Comparison of ENCODE assay signal across 18 cellular contexts in the genomic region with DNA sequence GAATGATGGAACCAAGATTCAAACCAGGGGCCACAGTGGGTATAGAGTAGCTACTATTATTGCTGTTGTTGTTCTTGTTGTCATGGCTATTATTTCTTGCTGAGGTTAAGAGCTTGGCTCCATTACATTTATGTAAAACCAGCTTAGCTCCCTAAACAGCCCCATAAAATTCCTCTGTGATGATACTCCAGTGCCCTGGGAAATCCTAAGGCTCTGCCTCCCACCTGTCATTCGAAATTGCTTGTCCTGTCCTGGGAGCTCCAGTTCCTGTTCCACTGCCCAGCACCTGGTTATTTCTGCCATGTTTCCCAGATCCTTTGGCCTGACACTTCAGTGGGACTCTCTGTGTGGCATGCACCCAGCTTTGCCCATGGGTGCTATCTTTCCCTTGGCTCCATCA. TPM values are rescaled to one million over a fixed set of nuclear protein-coding genes. Genes with fewer than 3 reads are reported as not detected.
DNase-seq lines count a peak whose midpoint lies in the region; ATAC-seq and TF ChIP-seq lines count a peak whose summit lies in the region.
"Had no signal": no experiment of that assay in that cellular context is flagged by ENCODE, and none has a peak within 500 bp of the region (broad histone marks: within the 10 kb centered on the region; RNA-seq: fewer than 3 reads in every experiment).

No MANE protein-coding gene starts in this region.

- BruUV-seq in PC-9 (replicated peaks; lab: Mats Ljungman, UMichigan): no TSS peak

- intact Hi-C loops in PC-9 (cut with micrococcal nuclease; ENCODE audit: unreplicated experiment): no loop called here

- H3K36me3 ChIP-seq in GM23338 (ENCODE audit: insufficient read depth): no peaks in the 10 kb centered on the region
- no peaks in the 10 kb centered on the region for H3K36me3 ChIP-seq in PC-9 (ENCODE audit: low read depth)
- H3K36me3 ChIP-seq: BE2C had no signal

- no peaks in the 10 kb centered on the region for H4K20me1 ChIP-seq in GM23338 (replicated peaks; ENCODE audit: insufficient read depth)
- no peaks in the 10 kb centered on the region for H4K20me1 ChIP-seq in PC-9 (ENCODE audit: insufficient read depth)

- H3K4me2 ChIP-seq in GM23338 (no peak overlapping the region), PC-9 (no peak overlapping the region)

- H3K4me1 ChIP-seq in GM23338 (ENCODE audit: insufficient read depth): peaks cover 22% of the 10 kb centered on the region
- peaks cover 18% of the 10 kb centered on the region for H3K4me1 ChIP-seq in PC-9 (replicated peaks; ENCODE audit: insufficient read depth)
- H3K4me1 ChIP-seq: BE2C had no signal

- H2AFZ ChIP-seq in GM23338 (0 out of 2 replicates have a peak overlapping the region, but pooled peaks have one; percentile 23), PC-9 (peak overlapping the region; percentile 8; the same call in 1 of the 2 replicates)
- H2AFZ ChIP-seq: GM23248 had no signal

- no peak for ATAC-seq in GM23338
- no peak for ATAC-seq in GM21619 (IDR thresholded peaks at IDR 0.05; ENCODE audit: unreplicated experiment)
- ATAC-seq: HCT116 had no signal

- H3K9me2 ChIP-seq in GM23338 (ENCODE audit: insufficient read depth): peaks cover 2% of the 10 kb centered on the region; the same call in 1 of the 2 replicates
- H3K9me2 ChIP-seq in PC-9 (ENCODE audit: insufficient read depth): no peaks in the 10 kb centered on the region

- peaks cover 5% of the 10 kb centered on the region for H3K27me3 Mint-ChIP-seq in GM23338 (ENCODE audit: insufficient read depth, low read depth, poor library complexity)

- H3K4me1 Mint-ChIP-seq in GM23338: peaks cover 26% of the 10 kb centered on the region

- no peaks in the 10 kb centered on the region for H3K36me3 Mint-ChIP-seq in GM23338 (ENCODE audit: low read depth)
- H3K36me3 Mint-ChIP-seq: CD4-positive, alpha-beta memory T cell; IgD-negative memory B cell had no signal

- H3F3A ChIP-seq in GM23338 (replicated peaks; ENCODE audit: low read depth) (no peaks in the 10 kb centered on the region), PC-9 (ENCODE audit: insufficient read depth, low read depth) (peaks cover 4% of the 10 kb centered on the region; the same call in 1 of the 2 replicates)

- TF ChIP-seq CTCF in GM23338 (conservative IDR thresholded peaks at IDR 0.05; ENCODE audit: low read depth in 2 of 2) (no peak), PC-9 (conservative IDR thresholded peaks at IDR 0.05) (no peak)

- POLR2A ChIA-PET in PC-9 (lab: Charles Lee; ENCODE audit: unreplicated experiment): interaction anchor here (0.6 kb wide), 1 partner anchor 369 kb away, joined by 8 read pairs; no protein-coding TSS in a partner anchor

- H3K79me2 ChIP-seq in GM23338 (replicated peaks; ENCODE audit: insufficient read depth) (no peaks in the 10 kb centered on the region), PC-9 (ENCODE audit: low read depth) (no peaks in the 10 kb centered on the region)

- H3K27ac ChIP-seq in GM23338 (ENCODE audit: low read depth): no peak overlapping the region
- no peak overlapping the region for H3K27ac ChIP-seq in PC-9
- H3K27ac ChIP-seq: GM23248 had no signal

- H3K27me3 ChIP-seq in GM23338 (ENCODE audit: insufficient read depth) (no peaks in the 10 kb centered on the region), PC-9 (ENCODE audit: insufficient read depth, low read depth) (no peaks in the 10 kb centered on the region)
- H3K27me3 ChIP-seq: BE2C had no signal

- no peak overlapping the region for H3K27ac Mint-ChIP-seq in GM23338
- H3K27ac Mint-ChIP-seq: CD14-positive monocyte, HFFc6, IgD-negative memory B cell had no signal

- H3K9me3 ChIP-seq in PC-9 (ENCODE audit: insufficient read depth, low read depth): no peaks in the 10 kb centered on the region
- H3K9me3 ChIP-seq: BE2C had no signal

- no peak overlapping the region for H3K4me3 Mint-ChIP-seq in GM23338
- H3K4me3 Mint-ChIP-seq: CD14-positive monocyte; CD4-positive, alpha-beta memory T cell; HFFc6 had no signal

- CTCF ChIA-PET in PC-9 (lab: Charles Lee): no interaction called here

- DNase-seq in GM23338 (ENCODE audit: low spot score) (no peak), PC-9 (no peak), myocyte (ENCODE audit: low read depth) (peak; percentile 57), NCI-H187 treated with DMSO at 0.1 percent for 48 hours (lab: John Stamatoyannopoulos, UW) (no peak), T-helper 1 cell (no peak)
- DNase-seq: BE2C; CD4-positive, alpha-beta memory T cell; DMS153; DMS79; GDM1; GM23248; H7; HFFc6; KG1 had no signal

- H3K4me3 ChIP-seq in GM23338 (no peak overlapping the region), PC-9 (no peak overlapping the region)
- H3K4me3 ChIP-seq: GM23248 had no signal

- no peaks in the 10 kb centered on the region for H3K9me3 Mint-ChIP-seq in GM23338
- H3K9me3 Mint-ChIP-seq: CD14-positive monocyte, HFFc6, IgD-negative memory B cell had no signal

TF ChIP-seq in GM23338, 12 proteins besides CTCF, POLR2A, EP300 and RAD21:
- TF ChIP-seq, protein P1, sequence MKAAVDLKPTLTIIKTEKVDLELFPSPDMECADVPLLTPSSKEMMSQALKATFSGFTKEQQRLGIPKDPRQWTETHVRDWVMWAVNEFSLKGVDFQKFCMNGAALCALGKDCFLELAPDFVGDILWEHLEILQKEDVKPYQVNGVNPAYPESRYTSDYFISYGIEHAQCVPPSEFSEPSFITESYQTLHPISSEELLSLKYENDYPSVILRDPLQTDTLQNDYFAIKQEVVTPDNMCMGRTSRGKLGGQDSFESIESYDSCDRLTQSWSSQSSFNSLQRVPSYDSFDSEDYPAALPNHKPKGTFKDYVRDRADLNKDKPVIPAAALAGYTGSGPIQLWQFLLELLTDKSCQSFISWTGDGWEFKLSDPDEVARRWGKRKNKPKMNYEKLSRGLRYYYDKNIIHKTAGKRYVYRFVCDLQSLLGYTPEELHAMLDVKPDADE (IDR thresholded peaks at IDR 0.05): no peak

RNA-seq across cellular contexts. Expression of a gene that starts 27.8 kb away (rescaled TPM):
- total RNA-seq in GM23338 (2014; rRNA removed; shearing (Covaris generic)): 13.1 and 15.1 TPM in 2 replicates
- polyA plus RNA-seq in GM23338 (2016; fragmentation: Nextera tagmentation; extraction: Ambion mirVana): 6.4 and 7.1 TPM in 2 replicates
- total RNA-seq in PC-9 (2021) (9.1 and 11.6 TPM in 2 replicates), myocyte (49.2 and 83.3 TPM in 2 replicates)
- polyA plus RNA-seq in myocyte (2012): 14.6 TPM
